In the genomic region with DNA sequence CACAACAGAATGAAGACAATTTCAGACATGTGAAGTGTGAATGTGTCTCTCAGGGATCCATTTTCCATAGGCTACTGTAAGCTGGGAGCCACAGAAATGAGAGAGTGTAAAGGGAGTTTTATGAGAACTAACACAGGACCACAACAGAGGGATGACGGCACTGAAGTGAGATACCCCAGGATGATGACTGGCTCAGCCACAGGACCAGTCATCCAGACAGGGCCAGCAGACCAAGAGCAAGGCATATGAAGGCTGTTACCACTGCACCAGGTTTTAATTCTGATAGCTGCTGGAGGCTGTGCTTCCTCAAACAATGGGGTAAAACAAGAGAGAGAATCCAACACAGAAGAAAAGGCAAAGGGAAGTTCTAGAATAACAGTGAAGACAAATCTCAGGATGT, we compare ENCODE assay signal across 13 cellular contexts.
DNase-seq lines count a peak whose midpoint lies in the region; ATAC-seq and TF ChIP-seq lines count a peak whose summit lies in the region.
"Had no signal": no experiment of that assay in that cellular context is flagged by ENCODE, and none has a peak within 500 bp of the region (broad histone marks: within the 10 kb centered on the region; RNA-seq: fewer than 3 reads in every experiment).

No MANE protein-coding gene starts in this region.

- H3F3A ChIP-seq in DOHH2 (ENCODE audit: control insufficient read depth, insufficient read depth), result no peaks in the 10 kb centered on the region; the same call in 1 of the 2 replicates
- H3F3A ChIP-seq in SK-N-SH (replicated peaks; ENCODE audit: insufficient read depth), result no peaks in the 10 kb centered on the region

- H3K4me1 Mint-ChIP-seq in activated CD8-positive, alpha-beta T cell treated with anti-CD3 and anti-CD28 coated beads for 36 hours (ENCODE audit: low read depth), result peaks cover 82% of the 10 kb centered on the region
- H3K4me1 Mint-ChIP-seq in natural killer cell, result peaks cover 55 to 60% of the 10 kb centered on the region in 2 donors

- H3K27me3 ChIP-seq in DOHH2 (ENCODE audit: control insufficient read depth, low read length) (no peaks in the 10 kb centered on the region), SK-N-SH (ENCODE audit: insufficient read depth) (no peaks in the 10 kb centered on the region)
- H3K27me3 ChIP-seq: ovary had no signal

- TF ChIP-seq CTCF in DOHH2 (IDR thresholded peaks at IDR 0.05; ENCODE audit: low read depth, low read length, poor library complexity, severe bottlenecking) (no peak), natural killer cell (IDR thresholded peaks at IDR 0.05) (no peak), GM20000 (IDR thresholded peaks at IDR 0.05; ENCODE audit: extremely low read depth, missing control alignments) (no peak), SK-N-SH (IDR thresholded peaks at IDR 0.05) (no peak)
- TF ChIP-seq CTCF in activated CD8-positive, alpha-beta T cell treated with anti-CD3 and anti-CD28 coated beads for 36 hours (IDR thresholded peaks at IDR 0.05), result no peak

- H3K9ac ChIP-seq in SK-N-SH, result no peak overlapping the region

- H2AFZ ChIP-seq in SK-N-SH (ENCODE audit: low read depth), result no peak overlapping the region

- H3K9me2 ChIP-seq in DOHH2 (replicated peaks; ENCODE audit: control insufficient read depth, low read length), result no peaks in the 10 kb centered on the region
- H3K9me2 ChIP-seq in SK-N-SH, result no peaks in the 10 kb centered on the region

- H3K27me3 Mint-ChIP-seq in activated CD8-positive, alpha-beta T cell treated with anti-CD3 and anti-CD28 coated beads for 36 hours, result no peaks in the 10 kb centered on the region
- no peaks in the 10 kb centered on the region for H3K27me3 Mint-ChIP-seq in natural killer cell (ENCODE audit: low read depth in 2 of 2)

- H3K4me1 ChIP-seq in DOHH2 (ENCODE audit: control insufficient read depth, low read length) (peaks cover 38% of the 10 kb centered on the region), SK-N-SH (ENCODE audit: control insufficient read depth in 1 of 2, insufficient read depth in 2 of 2, low read depth in 1 of 2, low read length in 1 of 2) (no peaks in the 10 kb centered on the region; a peak in 1 of 4 replicates)
- H3K4me1 ChIP-seq: HAP-1 had no signal

- peak overlapping the region; percentile 80 for H3K27ac Mint-ChIP-seq in activated CD8-positive, alpha-beta T cell treated with anti-CD3 and anti-CD28 coated beads for 36 hours
- peak overlapping the region; percentile 10 to 21 for H3K27ac Mint-ChIP-seq in natural killer cell

- H3K27ac ChIP-seq in DOHH2 (ENCODE audit: low read depth, low read length) (no peak overlapping the region), SK-N-SH (ENCODE audit: low read depth in 2 of 2, low read length in 1 of 2) (no peak overlapping the region)
- H3K27ac ChIP-seq: ovary had no signal

- H3K4me3 ChIP-seq in DOHH2 (ENCODE audit: low read length), result no peak overlapping the region
- H3K4me3 ChIP-seq in SK-N-SH (ENCODE audit: low read depth in 2 of 2, low read length in 1 of 2), result no peak overlapping the region
- H3K4me3 ChIP-seq: HAP-1, ovary had no signal

- H3K4me2 ChIP-seq in DOHH2 (ENCODE audit: low read length) (peak overlapping the region; percentile 9; the same call in 1 of the 2 replicates), SK-N-SH (no peak overlapping the region)

- DNase-seq in activated CD8-positive, alpha-beta T cell treated with anti-CD3 and anti-CD28 coated beads for 36 hours, result peak; percentile 78
- DNase-seq in natural killer cell (no peak), GM20000 (ENCODE audit: low spot score) (no peak), SK-N-SH (no peak)
- DNase-seq: central memory CD4-positive, alpha-beta T cell; DMS 273 treated with DMSO at 0.1 percent for 48 hours; NCI-H1092 treated with DMSO at 0.1 percent for 48 hours; ovary had no signal

- H3K9me3 ChIP-seq in DOHH2 (ENCODE audit: control insufficient read depth, insufficient read depth, low read length) (no peaks in the 10 kb centered on the region), SK-N-SH (no peaks in the 10 kb centered on the region)
- H3K9me3 ChIP-seq: HAP-1, ovary had no signal

- peaks cover 58% of the 10 kb centered on the region for H3K36me3 ChIP-seq in DOHH2 (ENCODE audit: control insufficient read depth, low read length)
- no peaks in the 10 kb centered on the region for H3K36me3 ChIP-seq in SK-N-SH (replicated peaks in 1 of 2; ENCODE audit: control insufficient read depth in 1 of 2, insufficient read depth in 2 of 2, low read length in 1 of 2)
- H3K36me3 ChIP-seq: HAP-1, ovary had no signal

- H3K79me2 ChIP-seq in DOHH2 (ENCODE audit: control insufficient read depth, low read length) (peaks cover 95% of the 10 kb centered on the region), SK-N-SH (ENCODE audit: insufficient read depth) (no peaks in the 10 kb centered on the region)

- peaks cover 6% of the 10 kb centered on the region for H3K9me3 Mint-ChIP-seq in activated CD8-positive, alpha-beta T cell treated with anti-CD3 and anti-CD28 coated beads for 36 hours
- H3K9me3 Mint-ChIP-seq in natural killer cell, result no peaks in the 10 kb centered on the region

- TF ChIP-seq EP300 in SK-N-SH (IDR thresholded peaks at IDR 0.05; ENCODE audit: borderline replicate concordance in 1 of 2, low read depth in 1 of 2, low read length in 1 of 2), result no peak

- intact Hi-C loops in activated CD8-positive, alpha-beta T cell treated with anti-CD3 and anti-CD28 coated beads for 36 hours (cut with micrococcal nuclease), result no loop called here
- intact Hi-C loops in natural killer cell (cut with micrococcal nuclease), result no loop called here

- H4K20me1 ChIP-seq in DOHH2 (ENCODE audit: control insufficient read depth, insufficient read depth, low read depth, low read length) (peaks cover 3% of the 10 kb centered on the region; the same call in 1 of the 2 replicates), SK-N-SH (ENCODE audit: insufficient read depth) (no peaks in the 10 kb centered on the region)

- peak overlapping the region; percentile 22 for H3K4me3 Mint-ChIP-seq in activated CD8-positive, alpha-beta T cell treated with anti-CD3 and anti-CD28 coated beads for 36 hours
- no peak overlapping the region for H3K4me3 Mint-ChIP-seq in natural killer cell

- WGBS in SK-N-SH (ENCODE audit: low lambda C conversion rate), result 100% methylated on average over 1 of the region's 1 CpG

- TF ChIP-seq RAD21 in SK-N-SH (IDR thresholded peaks at IDR 0.05; ENCODE audit: low read length), result no peak

- ATAC-seq in HG02623 (IDR thresholded peaks at IDR 0.05; ENCODE audit: unreplicated experiment) (peak; percentile 43), natural killer cell (peak in 2 of 3 donors; percentile 39 to 57), SK-N-SH treated with all-trans-retinoic acid at 6 μM for 48 hours (no peak), GM18498 (IDR thresholded peaks at IDR 0.05; ENCODE audit: unreplicated experiment) (no peak)
- peak; percentile 97 for ATAC-seq in activated CD8-positive, alpha-beta T cell treated with anti-CD3 and anti-CD28 coated beads for 36 hours

- peaks cover 74% of the 10 kb centered on the region for H3K36me3 Mint-ChIP-seq in activated CD8-positive, alpha-beta T cell treated with anti-CD3 and anti-CD28 coated beads for 36 hours (ENCODE audit: low read depth)
- H3K36me3 Mint-ChIP-seq in natural killer cell, result no peaks in the 10 kb centered on the region

- CTCF ChIA-PET in activated CD8-positive, alpha-beta T cell treated with anti-CD3 and anti-CD28 coated beads for 36 hours (lab: Charles Lee), result interaction anchor here (0.7 to 1.8 kb wide), 6 partner anchors 11 to 93 kb away, joined by 3 to 7 read pairs (median 4); no protein-coding TSS in a partner anchor
- CTCF ChIA-PET in SK-N-SH (lab: Yijun Ruan, JAX), result no interaction called here

- POLR2A ChIA-PET in activated CD8-positive, alpha-beta T cell treated with anti-CD3 and anti-CD28 coated beads for 36 hours (lab: Charles Lee), result interaction anchor here (0.6 to 1.6 kb wide), 9 partner anchors 8 to 95 kb away, joined by 3 to 7 read pairs (median 4); partner anchors contain the start of gene BCL2
- POLR2A ChIA-PET in SK-N-SH (lab: Yijun Ruan, JAX), result no interaction called here

TF ChIP-seq in SK-N-SH treated with all-trans-retinoic acid at 6 μM for 48 hours, 23 proteins besides CTCF, POLR2A, EP300 and RAD21:
- no peak for TF ChIP-seq ISL1 (CRISPR knock-in tag; IDR thresholded peaks at IDR 0.05)
- no peak for TF ChIP-seq SNAI2 (CRISPR knock-in tag; IDR thresholded peaks at IDR 0.05)
- TF ChIP-seq ZFP30 (CRISPR knock-in tag; IDR thresholded peaks at IDR 0.05), result no peak
- TF ChIP-seq TOX (CRISPR knock-in tag; IDR thresholded peaks at IDR 0.05; ENCODE audit: borderline replicate concordance), result no peak
- no peak for TF ChIP-seq RARB (CRISPR knock-in tag; IDR thresholded peaks at IDR 0.05)
- no peak for TF ChIP-seq ESRRG (CRISPR knock-in tag; IDR thresholded peaks at IDR 0.05)

TF ChIP-seq in SK-N-SH, 30 proteins besides CTCF, POLR2A, EP300 and RAD21:
- no peak for TF ChIP-seq FOSL2 (IDR thresholded peaks at IDR 0.05; ENCODE audit: borderline replicate concordance, low read depth)
- no peak for TF ChIP-seq FOXM1 (IDR thresholded peaks at IDR 0.05; ENCODE audit: low read depth)
- TF ChIP-seq JUND (IDR thresholded peaks at IDR 0.05), result no peak
- TF ChIP-seq IRF3 (IDR thresholded peaks at IDR 0.05; ENCODE audit: low read depth, low read length), result no peak

Comparison
In these comparisons a context has a peak if more than half of its experiments do, and no peak if none do; other contexts are left out.
1. ATAC-seq: peak in HG02623 (single experiment), activated CD8-positive, alpha-beta T cell treated with anti-CD3 and anti-CD28 coated beads for 36 hours (single experiment) and natural killer cell (2 of 3); none in SK-N-SH treated with all-trans-retinoic acid at 6 μM for 48 hours (single experiment) and GM18498 (single experiment).